Comparison of ENCODE assay signal across 8 cellular contexts in the genomic region with DNA sequence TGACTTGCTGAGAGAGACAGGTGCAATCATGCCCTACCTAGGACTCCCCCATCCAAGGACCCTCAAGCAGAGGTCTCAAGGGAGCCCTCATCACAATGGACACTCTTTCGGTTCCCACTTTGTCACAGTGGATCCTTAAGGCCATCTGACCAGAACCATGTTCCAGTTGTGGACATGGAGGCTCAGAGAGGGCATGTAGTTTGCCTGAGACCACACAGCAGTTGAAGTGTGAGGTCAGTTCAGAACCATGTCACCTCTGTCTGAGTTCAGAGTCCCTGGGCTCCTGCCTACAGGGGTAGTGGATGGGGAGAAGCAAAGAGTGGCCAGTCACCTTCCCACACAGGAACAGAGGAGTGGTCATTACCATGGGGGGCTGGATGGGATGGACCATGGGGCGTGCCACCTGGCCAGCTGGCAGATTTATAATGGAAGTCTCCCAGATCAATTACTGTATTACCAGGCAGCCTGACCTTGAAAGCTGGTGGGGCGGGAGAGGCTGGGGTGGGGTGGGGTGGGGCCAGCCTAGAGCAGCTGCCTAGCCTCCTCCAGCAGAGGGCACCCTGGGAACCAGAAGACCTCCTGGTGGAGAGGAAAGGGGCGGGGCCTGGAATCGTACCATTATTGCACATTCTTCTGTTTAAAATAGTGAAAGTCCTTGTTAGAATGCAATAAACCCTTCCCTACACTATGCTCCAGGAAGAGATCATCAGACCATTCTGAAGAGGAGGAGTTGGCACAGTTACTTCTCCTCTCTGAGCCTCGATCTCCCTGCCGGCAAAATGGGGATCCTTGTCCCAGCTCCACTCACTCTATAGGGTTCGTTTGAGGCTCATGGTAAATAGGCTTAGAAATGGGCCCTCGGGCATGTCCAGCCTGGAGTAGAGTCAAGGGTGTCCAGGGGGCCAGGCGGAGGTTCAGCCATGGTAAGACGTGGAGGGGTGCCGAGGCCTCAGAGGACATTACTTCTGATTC. TPM values are rescaled to one million over a fixed set of nuclear protein-coding genes. Genes with fewer than 3 reads are reported as not detected.
A peak's percentile ranks its signal among the peaks of the same experiment; 100 is the strongest.
DNase-seq lines count a peak whose midpoint lies in the region; ATAC-seq and TF ChIP-seq lines count a peak whose summit lies in the region.

No MANE protein-coding gene starts in this region.

- H3K4me3 ChIP-seq in AG04450 (ENCODE audit: low read depth, low read length) (no peak overlapping the region), stomach (no peak overlapping the region)

- no peak overlapping the region for H3K27ac Mint-ChIP-seq in activated CD8-positive, alpha-beta T cell treated with anti-CD3 and anti-CD28 coated beads, Interleukin-2, amount 10 ng/mL, durations not matched to agents 7 days and 5 days

- TF ChIP-seq EP300 in stomach (IDR thresholded peaks at IDR 0.05): no peak

- H3K27me3 Mint-ChIP-seq in activated CD8-positive, alpha-beta T cell treated with anti-CD3 and anti-CD28 coated beads, Interleukin-2, amount 10 ng/mL, durations not matched to agents 7 days and 5 days (ENCODE audit: low read depth): peaks cover 11% of the 10 kb centered on the region

- intact Hi-C loops in stomach (cut with DNase I; ENCODE audit: low total_unique reads): loop anchor here (10.0 kb wide), 1 partner anchor 75 kb away; no protein-coding TSS in a partner anchor

- TF ChIP-seq CTCF in AG04450 (IDR thresholded peaks at IDR 0.05; ENCODE audit: low read depth, low read length) (peak; percentile 16; the same call in 1 of the 2 replicates), GM10248 (IDR thresholded peaks at IDR 0.05; ENCODE audit: control extremely low read depth, extremely low read depth, low read depth, missing control alignments) (peak; percentile 34), stomach (IDR thresholded peaks at IDR 0.05) (no peak)

- no peaks in the 10 kb centered on the region for H3K4me1 Mint-ChIP-seq in activated CD8-positive, alpha-beta T cell treated with anti-CD3 and anti-CD28 coated beads, Interleukin-2, amount 10 ng/mL, durations not matched to agents 7 days and 5 days (ENCODE audit: low read depth)

- WGBS in stomach, 5 donors: 55 to 61% (median 58%) methylated on average over 12 of the region's 12 CpGs

- POLR2A ChIA-PET in AG04450 (lab: Yijun Ruan, JAX) (no interaction called here), GM10248 (lab: Yijun Ruan, JAX) (no interaction called here)
- POLR2A ChIA-PET in activated CD8-positive, alpha-beta T cell treated with anti-CD3 and anti-CD28 coated beads, Interleukin-2, amount 10 ng/mL, durations not matched to agents 7 days and 5 days (lab: Charles Lee): no interaction called here

- no peak overlapping the region for H3K27ac ChIP-seq in AG04450 (ENCODE audit: low read depth, low read length)
- no peak overlapping the region for H3K27ac ChIP-seq in stomach

- H3K27me3 ChIP-seq in AG04450 (ENCODE audit: control insufficient read depth, insufficient read depth, low read length): peaks cover 57% of the 10 kb centered on the region
- H3K27me3 ChIP-seq in stomach: peaks cover 0 to 88% (median 13%) of the 10 kb centered on the region in 3 donors

- no peaks in the 10 kb centered on the region for H3K36me3 Mint-ChIP-seq in activated CD8-positive, alpha-beta T cell treated with anti-CD3 and anti-CD28 coated beads, Interleukin-2, amount 10 ng/mL, durations not matched to agents 7 days and 5 days (ENCODE audit: low read depth)

- peaks cover 0 to 4% (median 0%) of the 10 kb centered on the region in 4 donors for H3K4me1 ChIP-seq in stomach

- no peak for TF ChIP-seq POLR2A in stomach (IDR thresholded peaks at IDR 0.05)

- ATAC-seq in activated CD8-positive, alpha-beta T cell treated with anti-CD3 and anti-CD28 coated beads, Interleukin-2, amount 10 ng/mL, durations not matched to agents 7 days and 5 days: peak; percentile 48
- ATAC-seq in GM18868 (IDR thresholded peaks at IDR 0.05; ENCODE audit: unreplicated experiment): no peak

- CTCF ChIA-PET in AG04450 (lab: Charles Lee): no interaction called here
- CTCF ChIA-PET in GM10248 (lab: Yijun Ruan, JAX): interaction anchor here (1.3 to 1.6 kb wide), 2 partner anchors 12 to 162 kb away, joined by 3 to 6 read pairs; no protein-coding TSS in a partner anchor
- CTCF ChIA-PET in activated CD8-positive, alpha-beta T cell treated with anti-CD3 and anti-CD28 coated beads, Interleukin-2, amount 10 ng/mL, durations not matched to agents 7 days and 5 days (lab: Charles Lee): interaction anchor here (0.9 to 1.0 kb wide), 2 partner anchors 17 to 162 kb away, joined by 3 to 4 read pairs; no protein-coding TSS in a partner anchor

- no peaks in the 10 kb centered on the region for H3K9me3 Mint-ChIP-seq in activated CD8-positive, alpha-beta T cell treated with anti-CD3 and anti-CD28 coated beads, Interleukin-2, amount 10 ng/mL, durations not matched to agents 7 days and 5 days (ENCODE audit: insufficient read depth)

- H3K9me3 ChIP-seq in AG04450 (ENCODE audit: control insufficient read depth, insufficient read depth, low read length) (no peaks in the 10 kb centered on the region; the same call in 1 of the 2 replicates), stomach (peaks cover 0 to under 1% (median 0%) of the 10 kb centered on the region in 4 donors)

- H3K36me3 ChIP-seq in stomach: no peaks in the 10 kb centered on the region

- no peak for DNase-seq in AG04450 (ENCODE audit: low read depth, low spot score)
- peak; percentile 75 for DNase-seq in GM10248 (ENCODE audit: extremely low spot score)
- peak; percentile 45 for DNase-seq in NCI-H1694 (lab: John Stamatoyannopoulos, UW)
- peak; percentile 66 for DNase-seq in activated CD8-positive, alpha-beta T cell treated with anti-CD3 and anti-CD28 coated beads, Interleukin-2, amount 10 ng/mL, durations not matched to agents 7 days and 5 days
- peak; percentile 90 for DNase-seq in iPS-NIHi11 (ENCODE audit: low spot score)
- DNase-seq in stomach: peak; percentile 36
- no peak for DNase-seq in middle frontal gyrus (ENCODE audit: extremely low spot score, low spot score)

- no peak overlapping the region for H3K4me3 Mint-ChIP-seq in activated CD8-positive, alpha-beta T cell treated with anti-CD3 and anti-CD28 coated beads, Interleukin-2, amount 10 ng/mL, durations not matched to agents 7 days and 5 days

RNA-seq across cellular contexts. Expression of a gene that starts 26.9 kb away (rescaled TPM):
- polyA plus RNA-seq in AG04450 (2011; rRNA removed) (not detected in 2 replicates), stomach (1 to 10 TPM in 1 of 3 donors, under 1 TPM in 1, not detected in 1; 0.25 to 1.3 TPM)
- polyA minus RNA-seq in AG04450 (2011; rRNA and poly(A)+ RNA removed): not detected in 2 replicates
- total RNA-seq in activated CD8-positive, alpha-beta T cell treated with anti-CD3 and anti-CD28 coated beads, Interleukin-2, amount 10 ng/mL, durations not matched to agents 7 days and 5 days: not detected
- total RNA-seq in stomach: under 1 TPM in 2 of 5 donors, not detected in 3; 0.55 to 0.58 TPM

Comparison
In these comparisons a context has a peak if more than half of its experiments do, and no peak if none do; other contexts are left out.
1. DNase-seq: peak in GM10248 (single experiment), NCI-H1694 (single experiment), activated CD8-positive, alpha-beta T cell treated with anti-CD3 and anti-CD28 coated beads, Interleukin-2, amount 10 ng/mL, durations not matched to agents 7 days and 5 days (single experiment), iPS-NIHi11 (single experiment) and stomach (single experiment); none in AG04450 (single experiment) and middle frontal gyrus (single experiment).
2. CTCF ChIP-seq: peak in AG04450 (single experiment) and GM10248 (single experiment); none in stomach (0 of 7).